In the genomic region with DNA sequence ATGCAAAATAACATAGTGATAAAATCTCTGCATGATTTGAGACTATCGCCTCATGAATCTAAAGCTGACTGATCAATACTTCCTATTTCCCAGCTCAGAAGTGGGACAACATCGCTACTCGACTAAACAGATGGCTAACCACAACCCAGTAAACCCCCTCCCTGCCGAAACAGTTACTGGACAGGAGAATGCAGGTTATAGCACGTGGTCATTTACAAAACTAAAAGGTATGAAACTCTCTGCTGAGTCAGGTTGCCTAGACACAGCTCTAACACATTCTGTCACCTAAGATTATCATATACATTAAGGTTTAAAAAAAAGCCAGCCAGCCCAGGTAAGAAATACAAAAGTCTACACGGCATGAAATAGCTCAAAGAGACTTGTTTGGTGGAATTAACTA, we compare ENCODE assay signal across 25 cellular contexts.
DNase-seq lines count a peak whose midpoint lies in the region; ATAC-seq, FAIRE-seq and TF ChIP-seq lines count a peak whose summit lies in the region.
"Had no signal": no experiment of that assay in that cellular context is flagged by ENCODE, and none has a peak within 500 bp of the region (broad histone marks: within the 10 kb centered on the region; RNA-seq: fewer than 3 reads in every experiment).

No MANE protein-coding gene starts in this region.

- 0 out of 2 replicates have a peak, but pooled peaks cover 4% of the 10 kb centered on the region for H4K20me1 ChIP-seq in GM12878 (ENCODE audit: control insufficient read depth, insufficient read depth)

- RAD21 ChIA-PET in GM12878 (lab: Charles Lee; ENCODE audit: unreplicated experiment), result no interaction called here

- CTCF ChIA-PET in GM12878 (lab: Yijun Ruan, JAX), result no interaction called here
- CTCF ChIA-PET in activated CD4-positive, alpha-beta T cell treated with anti-CD3 and anti-CD28 coated beads, Interleukin-2, amount 10 ng/mL, durations not matched to agents 7 days and 5 days (lab: Charles Lee), result no interaction called here

- H3K27ac ChIP-seq in GM12878 (ENCODE audit: control insufficient read depth, insufficient read depth), result no peak overlapping the region
- H3K27ac ChIP-seq in stomach, result peak overlapping the region in 3 of 5 donors; percentile 3 to 83 (median 80)
- H3K27ac ChIP-seq: transverse colon had no signal

- H3K4me3 Mint-ChIP-seq in HFFc6, result no peak overlapping the region
- H3K4me3 Mint-ChIP-seq in activated T-helper 1 cell treated with anti-CD3 and anti-CD28 coated beads, Interleukin-12 subunit alpha, Interleukin-12 subunit beta, Interleukin-2, Interleukin-4 antibody, amounts not matched to agents 30 ng/mL and 10 ng/mL and 1 ng/mL, durations not matched to agents 14 hours and 24 hours and 36 hours, result no peak overlapping the region
- no peak overlapping the region for H3K4me3 Mint-ChIP-seq in activated CD4-positive, alpha-beta T cell treated with anti-CD3 and anti-CD28 coated beads, Interleukin-2, amount 10 ng/mL, durations not matched to agents 7 days and 5 days
- H3K4me3 Mint-ChIP-seq: activated CD4-positive, alpha-beta memory T cell treated with anti-CD3 and anti-CD28 coated beads, Interleukin-2, amount 10 ng/mL, durations not matched to agents 7 days and 5 days; activated naive CD8-positive, alpha-beta T cell treated with anti-CD3 and anti-CD28 coated beads for 36 hours; activated T-cell treated with anti-CD3 and anti-CD28 coated beads, Interleukin-2, amount 50 U/mL, for 24 hours; CD4-positive, alpha-beta memory T cell; stimulated activated naive B cell treated with anti-CD40 and anti-IgM and Interleukin-4, amounts not matched to agents 10 μg/mL and 1 μg/mL and 100 μg/mL, for 72 hours had no signal

- no peaks in the 10 kb centered on the region for H3K79me2 ChIP-seq in GM12878 (ENCODE audit: control insufficient read depth, insufficient read depth, low read length)

- H3K27me3 ChIP-seq in GM12878 (replicated peaks in 1 of 2; ENCODE audit: control insufficient read depth in 2 of 2, insufficient read depth in 2 of 2, low read length in 1 of 2) (no peaks in the 10 kb centered on the region; a peak in 1 of 4 replicates), kidney epithelial cell (ENCODE audit: control insufficient read depth, insufficient read depth, low read length) (no peaks in the 10 kb centered on the region), stomach (no peaks in the 10 kb centered on the region)
- H3K27me3 ChIP-seq: body of pancreas, esophagus squamous epithelium, heart left ventricle, transverse colon had no signal

- no peak overlapping the region for H3K4me3 ChIP-seq in GM12878
- no peak overlapping the region for H3K4me3 ChIP-seq in kidney epithelial cell (ENCODE audit: low read depth, low read length)
- H3K4me3 ChIP-seq in stomach, result no peak overlapping the region
- H3K4me3 ChIP-seq: body of pancreas, esophagus squamous epithelium, heart left ventricle, transverse colon had no signal

- peak overlapping the region; percentile 85 for H3K27ac Mint-ChIP-seq in HFFc6
- H3K27ac Mint-ChIP-seq in activated T-helper 1 cell treated with anti-CD3 and anti-CD28 coated beads, Interleukin-12 subunit alpha, Interleukin-12 subunit beta, Interleukin-2, Interleukin-4 antibody, amounts not matched to agents 30 ng/mL and 10 ng/mL and 1 ng/mL, durations not matched to agents 14 hours and 24 hours and 36 hours, result no peak overlapping the region
- H3K27ac Mint-ChIP-seq in activated CD4-positive, alpha-beta T cell treated with anti-CD3 and anti-CD28 coated beads, Interleukin-2, amount 10 ng/mL, durations not matched to agents 7 days and 5 days, result no peak overlapping the region
- H3K27ac Mint-ChIP-seq: activated CD4-positive, alpha-beta memory T cell treated with anti-CD3 and anti-CD28 coated beads, Interleukin-2, amount 10 ng/mL, durations not matched to agents 7 days and 5 days; activated naive CD8-positive, alpha-beta T cell treated with anti-CD3 and anti-CD28 coated beads for 36 hours; activated T-cell treated with anti-CD3 and anti-CD28 coated beads, Interleukin-2, amount 50 U/mL, for 24 hours; CD4-positive, alpha-beta memory T cell; stimulated activated naive B cell treated with anti-CD40 and anti-IgM and Interleukin-4, amounts not matched to agents 10 μg/mL and 1 μg/mL and 100 μg/mL, for 72 hours had no signal

- in situ Hi-C loops in GM12878 (cut with MboI), result no loop called here

- peaks cover 62% of the 10 kb centered on the region for H3K4me1 Mint-ChIP-seq in HFFc6 (ENCODE audit: low read depth)
- H3K4me1 Mint-ChIP-seq in activated T-helper 1 cell treated with anti-CD3 and anti-CD28 coated beads, Interleukin-12 subunit alpha, Interleukin-12 subunit beta, Interleukin-2, Interleukin-4 antibody, amounts not matched to agents 30 ng/mL and 10 ng/mL and 1 ng/mL, durations not matched to agents 14 hours and 24 hours and 36 hours (ENCODE audit: low read depth), result no peaks in the 10 kb centered on the region
- no peaks in the 10 kb centered on the region for H3K4me1 Mint-ChIP-seq in activated CD4-positive, alpha-beta T cell treated with anti-CD3 and anti-CD28 coated beads, Interleukin-2, amount 10 ng/mL, durations not matched to agents 7 days and 5 days
- H3K4me1 Mint-ChIP-seq: activated naive CD8-positive, alpha-beta T cell treated with anti-CD3 and anti-CD28 coated beads for 36 hours had no signal

- H3K36me3 Mint-ChIP-seq in HFFc6 (ENCODE audit: low read depth), result peaks cover 35% of the 10 kb centered on the region
- no peaks in the 10 kb centered on the region for H3K36me3 Mint-ChIP-seq in activated T-helper 1 cell treated with anti-CD3 and anti-CD28 coated beads, Interleukin-12 subunit alpha, Interleukin-12 subunit beta, Interleukin-2, Interleukin-4 antibody, amounts not matched to agents 30 ng/mL and 10 ng/mL and 1 ng/mL, durations not matched to agents 14 hours and 24 hours and 36 hours (ENCODE audit: low read depth)
- no peaks in the 10 kb centered on the region for H3K36me3 Mint-ChIP-seq in activated CD4-positive, alpha-beta T cell treated with anti-CD3 and anti-CD28 coated beads, Interleukin-2, amount 10 ng/mL, durations not matched to agents 7 days and 5 days (ENCODE audit: low read depth)
- H3K36me3 Mint-ChIP-seq: activated naive CD8-positive, alpha-beta T cell treated with anti-CD3 and anti-CD28 coated beads for 36 hours; CD4-positive, alpha-beta memory T cell; stimulated activated naive B cell treated with anti-CD40 and anti-IgM and Interleukin-4, amounts not matched to agents 10 μg/mL and 1 μg/mL and 100 μg/mL, for 72 hours had no signal

- TF ChIP-seq RAD21 in GM12878 (IDR thresholded peaks at IDR 0.05; ENCODE audit: insufficient read depth, low read depth, low read length), result no peak

- no peaks in the 10 kb centered on the region for H3K9me3 Mint-ChIP-seq in HFFc6
- H3K9me3 Mint-ChIP-seq in activated T-helper 1 cell treated with anti-CD3 and anti-CD28 coated beads, Interleukin-12 subunit alpha, Interleukin-12 subunit beta, Interleukin-2, Interleukin-4 antibody, amounts not matched to agents 30 ng/mL and 10 ng/mL and 1 ng/mL, durations not matched to agents 14 hours and 24 hours and 36 hours, result no peaks in the 10 kb centered on the region
- H3K9me3 Mint-ChIP-seq in activated CD4-positive, alpha-beta T cell treated with anti-CD3 and anti-CD28 coated beads, Interleukin-2, amount 10 ng/mL, durations not matched to agents 7 days and 5 days, result no peaks in the 10 kb centered on the region
- H3K9me3 Mint-ChIP-seq: activated CD4-positive, alpha-beta memory T cell treated with anti-CD3 and anti-CD28 coated beads, Interleukin-2, amount 10 ng/mL, durations not matched to agents 7 days and 5 days; activated naive CD8-positive, alpha-beta T cell treated with anti-CD3 and anti-CD28 coated beads for 36 hours; activated T-cell treated with anti-CD3 and anti-CD28 coated beads, Interleukin-2, amount 50 U/mL, for 24 hours; CD4-positive, alpha-beta memory T cell; stimulated activated naive B cell treated with anti-CD40 and anti-IgM and Interleukin-4, amounts not matched to agents 10 μg/mL and 1 μg/mL and 100 μg/mL, for 72 hours had no signal

- no peak for FAIRE-seq in GM12878 (lab: Jason Lieb, UNC)

- BruUV-seq in GM12878 (replicated peaks; lab: Mats Ljungman, UMichigan), result no TSS peak

- intact Hi-C loops in GM12878 (cut with micrococcal nuclease; ENCODE audit: unreplicated experiment), result no loop called here
- intact Hi-C loops in stomach (cut with DNase I; ENCODE audit: low total_unique reads), result no loop called here
- intact Hi-C loops in activated T-helper 1 cell treated with anti-CD3 and anti-CD28 coated beads, Interleukin-12 subunit alpha, Interleukin-12 subunit beta, Interleukin-2, Interleukin-4 antibody, amounts not matched to agents 30 ng/mL and 10 ng/mL and 1 ng/mL, durations not matched to agents 14 hours and 24 hours and 36 hours (cut with micrococcal nuclease), result no loop called here

- TF ChIP-seq EP300 in GM12878 (IDR thresholded peaks at IDR 0.05; ENCODE audit: borderline replicate concordance in 1 of 2, control insufficient read depth in 1 of 2, low read depth in 2 of 2, low read length in 2 of 2) (no peak), stomach (IDR thresholded peaks at IDR 0.05) (no peak)

- H2AFZ ChIP-seq in GM12878 (ENCODE audit: control insufficient read depth, low read depth, low read length), result no peak overlapping the region

- SMC1A ChIA-PET in GM12878 (lab: Charles Lee; ENCODE audit: uncharacterized antibody, unreplicated experiment), result interaction anchor here (1.0 kb wide), 1 partner anchor 282 kb away, joined by 3 read pairs; no protein-coding TSS in a partner anchor

- no peak for DNase-seq in HFFc6
- no peak for DNase-seq in GM12878 (ENCODE audit: low read depth, low spot score)
- DNase-seq in kidney epithelial cell (ENCODE audit: low read depth), result peak; percentile 28
- DNase-seq in stomach, result no peak
- DNase-seq in OCI-M2 (lab: John Stamatoyannopoulos, UW; ENCODE audit: unreplicated experiment), result no peak
- no peak for DNase-seq in activated T-helper 1 cell treated with anti-CD3 and anti-CD28 coated beads, Interleukin-12 subunit alpha, Interleukin-12 subunit beta, Interleukin-2, Interleukin-4 antibody, amounts not matched to agents 30 ng/mL and 10 ng/mL and 1 ng/mL, durations not matched to agents 14 hours and 24 hours and 36 hours (ENCODE audit: low spot score)
- DNase-seq in activated CD8-positive, alpha-beta memory T cell treated with anti-CD3 and anti-CD28 coated beads for 24 hours, result no peak
- no peak for DNase-seq in activated CD4-positive, alpha-beta T cell treated with anti-CD3 and anti-CD28 coated beads, Interleukin-2, amount 10 ng/mL, durations not matched to agents 7 days and 5 days
- DNase-seq: activated CD4-positive, alpha-beta memory T cell treated with anti-CD3 and anti-CD28 coated beads, Interleukin-2, amount 10 ng/mL, durations not matched to agents 7 days and 5 days; activated naive CD8-positive, alpha-beta T cell treated with anti-CD3 and anti-CD28 coated beads for 36 hours; activated T-cell treated with anti-CD3 and anti-CD28 coated beads, Interleukin-2, amount 50 U/mL, for 24 hours; CD4-positive, alpha-beta memory T cell; DND-41; esophagus squamous epithelium; heart left ventricle; islet precursor cell; Karpas-422; midbrain; NCI-H2107; NCI-H510A treated with DMSO at 0.1 percent for 48 hours; Right ventricle myocardium superior; stimulated activated naive B cell treated with anti-CD40 and anti-IgM and Interleukin-4, amounts not matched to agents 10 μg/mL and 1 μg/mL and 100 μg/mL, for 72 hours; transverse colon had no signal

- H3K4me2 ChIP-seq in GM12878 (ENCODE audit: control insufficient read depth, insufficient read depth), result no peak overlapping the region

- TF ChIP-seq POLR2A in GM12878 (IDR thresholded peaks at IDR 0.05; ENCODE audit: low read depth, low read length), result no peak
- no peak for TF ChIP-seq POLR2A in stomach (IDR thresholded peaks at IDR 0.05)

- no peak for ATAC-seq in GM12878
- ATAC-seq: body of pancreas; HCT116; heart left ventricle; stimulated activated naive B cell treated with anti-CD40 and anti-IgM and Interleukin-4, amounts not matched to agents 10 μg/mL and 1 μg/mL and 100 μg/mL, for 72 hours had no signal

- POLR2A ChIA-PET in GM12878 (lab: Charles Lee), result no interaction called here
- POLR2A ChIA-PET in activated CD4-positive, alpha-beta T cell treated with anti-CD3 and anti-CD28 coated beads, Interleukin-2, amount 10 ng/mL, durations not matched to agents 7 days and 5 days (lab: Charles Lee), result interaction anchor here (0.6 kb wide), 1 partner anchor 13 kb away, joined by 3 read pairs; no protein-coding TSS in a partner anchor

- H3K36me3 ChIP-seq in GM12878 (ENCODE audit: control insufficient read depth in 2 of 2, insufficient read depth in 2 of 2, low read length in 1 of 2) (no peaks in the 10 kb centered on the region), kidney epithelial cell (ENCODE audit: control insufficient read depth, insufficient read depth, low read length) (no peaks in the 10 kb centered on the region), stomach (peaks cover 0 to 10% (median 7%) of the 10 kb centered on the region in 4 donors)
- H3K36me3 ChIP-seq: transverse colon had no signal

- WGBS in GM12878 (ENCODE audit: insufficient coverage, insufficient replicate concordance, low lambda C conversion rate, missing lambda C conversion rate), result 1% methylated on average over 6 of the region's 6 CpGs
- WGBS in stomach, 5 donors, result 60 to 68% (median 67%) methylated on average over 6 of the region's 6 CpGs

- no peaks in the 10 kb centered on the region for H3K4me1 ChIP-seq in GM12878 (ENCODE audit: control insufficient read depth, insufficient read depth, low read length)
- peaks cover 20 to 66% (median 47%) of the 10 kb centered on the region in 4 donors for H3K4me1 ChIP-seq in stomach

- H3K9me3 ChIP-seq in GM12878 (replicated peaks; ENCODE audit: control insufficient read depth, insufficient read depth, low read length), result no peaks in the 10 kb centered on the region
- H3K9me3 ChIP-seq in stomach, result no peaks in the 10 kb centered on the region
- H3K9me3 ChIP-seq: body of pancreas, esophagus squamous epithelium, heart left ventricle, transverse colon had no signal

- no peak overlapping the region for H3K9ac ChIP-seq in GM12878 (ENCODE audit: control insufficient read depth, insufficient read depth, low read length)

- no peaks in the 10 kb centered on the region; the same call in 1 of the 2 replicates for H3K27me3 Mint-ChIP-seq in HFFc6 (ENCODE audit: insufficient read depth)
- no peaks in the 10 kb centered on the region for H3K27me3 Mint-ChIP-seq in activated T-helper 1 cell treated with anti-CD3 and anti-CD28 coated beads, Interleukin-12 subunit alpha, Interleukin-12 subunit beta, Interleukin-2, Interleukin-4 antibody, amounts not matched to agents 30 ng/mL and 10 ng/mL and 1 ng/mL, durations not matched to agents 14 hours and 24 hours and 36 hours (ENCODE audit: insufficient read depth)
- H3K27me3 Mint-ChIP-seq in activated CD4-positive, alpha-beta T cell treated with anti-CD3 and anti-CD28 coated beads, Interleukin-2, amount 10 ng/mL, durations not matched to agents 7 days and 5 days, result no peaks in the 10 kb centered on the region

- no peak for TF ChIP-seq CTCF in HFFc6 (IDR thresholded peaks at IDR 0.05)
- TF ChIP-seq CTCF in GM12878 (IDR thresholded peaks at IDR 0.05 in 2 of 3, conservative IDR thresholded peaks at IDR 0.05 in 1 of 3; ENCODE audit: control insufficient read depth in 2 of 3, extremely low read depth in 1 of 3, insufficient read depth in 1 of 3, low read depth in 3 of 3, low read length in 3 of 3), result no peak
- TF ChIP-seq CTCF in kidney epithelial cell (IDR thresholded peaks at IDR 0.05; ENCODE audit: insufficient read depth, low read length, poor library complexity, severe bottlenecking), result no peak
- no peak for TF ChIP-seq CTCF in stomach (IDR thresholded peaks at IDR 0.05)
